In genomic region chr12:89280833-89281533, GRCh38 we compare ENCODE assay signal across 11 cellular contexts.
DNase-seq lines count a peak whose midpoint lies in the region; ATAC-seq and TF ChIP-seq lines count a peak whose summit lies in the region.
"Had no signal": no experiment of that assay in that cellular context is flagged by ENCODE, and none has a peak within 500 bp of the region (broad histone marks: within the 10 kb centered on the region; RNA-seq: fewer than 3 reads in every experiment).

No MANE protein-coding gene starts in this region.

- peaks cover 43% of the 10 kb centered on the region for H3K4me1 Mint-ChIP-seq in activated naive CD4-positive, alpha-beta T cell treated with anti-CD3 and anti-CD28 coated beads, Interleukin-2, amount 50 U/mL, for 24 hours

- peak overlapping the region; percentile 70 for H3K27ac Mint-ChIP-seq in activated naive CD4-positive, alpha-beta T cell treated with anti-CD3 and anti-CD28 coated beads, Interleukin-2, amount 50 U/mL, for 24 hours
- H3K27ac Mint-ChIP-seq: memory B cell had no signal

- H3K4me1 ChIP-seq in PC-3 (ENCODE audit: insufficient read depth, low read length) = peaks cover 6% of the 10 kb centered on the region; the same call in 1 of the 2 replicates
- H3K4me1 ChIP-seq in heart right ventricle = peaks cover 0 to 42% (median 11%) of the 10 kb centered on the region in 9 donors
- peaks cover 7% of the 10 kb centered on the region for H3K4me1 ChIP-seq in thymus (ENCODE audit: control insufficient read depth, insufficient read depth, low read length)

- DNase-seq in activated naive CD4-positive, alpha-beta T cell treated with Interleukin-2 at 50 U/mL for 16 hours = no peak
- DNase-seq in PC-3 (peak; percentile 29), heart right ventricle (peak; percentile 12 to 13), superior temporal gyrus (ENCODE audit: extremely low spot score) (no peak), Ammon's horn (ENCODE audit: low spot score) (no peak), NCI-H146 (lab: John Stamatoyannopoulos, UW) (no peak)

- no peak overlapping the region for H3K9ac ChIP-seq in PC-3 (ENCODE audit: low read length)

- no peaks in the 10 kb centered on the region for H4K20me1 ChIP-seq in PC-3 (ENCODE audit: low read length)

- H3K27me3 Mint-ChIP-seq in activated naive CD4-positive, alpha-beta T cell treated with anti-CD3 and anti-CD28 coated beads, Interleukin-2, amount 50 U/mL, for 24 hours = no peaks in the 10 kb centered on the region
- H3K27me3 Mint-ChIP-seq: brain had no signal

- TF ChIP-seq CTCF in PC-3 (conservative IDR thresholded peaks at IDR 0.05; ENCODE audit: low read depth, low read length) = no peak
- no peak for TF ChIP-seq CTCF in heart right ventricle (IDR thresholded peaks at IDR 0.05)

- H3K27ac ChIP-seq in PC-3 (ENCODE audit: low read length) (no peak overlapping the region), heart right ventricle (peak overlapping the region in 8 of 10 donors; percentile 20 to 87 (median 48)), thymus (ENCODE audit: low read depth) (peak overlapping the region; percentile 96)
- H3K27ac ChIP-seq: SJSA1 had no signal

- H3K36me3 ChIP-seq in PC-3 (ENCODE audit: low read depth, low read length) = no peaks in the 10 kb centered on the region
- no peaks in the 10 kb centered on the region for H3K36me3 ChIP-seq in heart right ventricle
- no peaks in the 10 kb centered on the region for H3K36me3 ChIP-seq in thymus (ENCODE audit: control insufficient read depth, insufficient read depth)
- H3K36me3 ChIP-seq: SJSA1 had no signal

- H2AFZ ChIP-seq in PC-3 (ENCODE audit: low read length) = 0 out of 2 replicates have a peak overlapping the region, but pooled peaks have one; percentile 45

- intact Hi-C loops in PC-3 (cut with micrococcal nuclease) (no loop called here), heart right ventricle (cut with DNase I) (no loop called here)

- no peaks in the 10 kb centered on the region for H3K9me2 ChIP-seq in PC-3 (replicated peaks; ENCODE audit: low read length)

- 54 to 57% methylated on average over 5 of the region's 5 CpGs for WGBS in heart right ventricle, 2 donors
- 40% methylated on average over 5 of the region's 5 CpGs for WGBS in thymus

- POLR2A ChIA-PET in PC-3 (lab: Charles Lee; ENCODE audit: unreplicated experiment) = no interaction called here

- no peaks in the 10 kb centered on the region for H3F3A ChIP-seq in PC-3 (ENCODE audit: low read length, unreplicated experiment)

- no peaks in the 10 kb centered on the region for H3K27me3 ChIP-seq in PC-3 (ENCODE audit: low read length)
- no peaks in the 10 kb centered on the region for H3K27me3 ChIP-seq in heart right ventricle
- no peaks in the 10 kb centered on the region for H3K27me3 ChIP-seq in thymus (ENCODE audit: control insufficient read depth, insufficient read depth)
- H3K27me3 ChIP-seq: SJSA1 had no signal

- no peaks in the 10 kb centered on the region for H3K9me3 Mint-ChIP-seq in activated naive CD4-positive, alpha-beta T cell treated with anti-CD3 and anti-CD28 coated beads, Interleukin-2, amount 50 U/mL, for 24 hours

- BruUV-seq in PC-3 (replicated peaks; lab: Mats Ljungman, UMichigan) = no TSS peak

- no peak overlapping the region for H3K4me3 ChIP-seq in PC-3 (ENCODE audit: low read length)
- H3K4me3 ChIP-seq in heart right ventricle = no peak overlapping the region
- H3K4me3 ChIP-seq in thymus (ENCODE audit: low read length) = peak overlapping the region; percentile 7
- H3K4me3 ChIP-seq: SJSA1 had no signal

- peak overlapping the region; percentile 39 for H3K4me3 Mint-ChIP-seq in activated naive CD4-positive, alpha-beta T cell treated with anti-CD3 and anti-CD28 coated beads, Interleukin-2, amount 50 U/mL, for 24 hours
- H3K4me3 Mint-ChIP-seq: brain, memory B cell had no signal

- peak; percentile 85 for ATAC-seq in PC-3
- ATAC-seq in heart right ventricle = peak; percentile 26 to 84 (median 76)

- H3K9me3 ChIP-seq in PC-3 (ENCODE audit: low read length) (no peaks in the 10 kb centered on the region), heart right ventricle (peaks cover 0 to 3% (median 0%) of the 10 kb centered on the region in 11 donors), thymus (ENCODE audit: control insufficient read depth) (no peaks in the 10 kb centered on the region)
- H3K9me3 ChIP-seq: SJSA1 had no signal

- CTCF ChIA-PET in PC-3 (lab: Charles Lee) = no interaction called here

- no peaks in the 10 kb centered on the region for H3K36me3 Mint-ChIP-seq in activated naive CD4-positive, alpha-beta T cell treated with anti-CD3 and anti-CD28 coated beads, Interleukin-2, amount 50 U/mL, for 24 hours
- H3K36me3 Mint-ChIP-seq: brain, memory B cell had no signal

- no peaks in the 10 kb centered on the region for H3K79me2 ChIP-seq in PC-3 (ENCODE audit: low read length)

- no peak overlapping the region for H3K4me2 ChIP-seq in PC-3 (ENCODE audit: low read length)

Comparison
In these comparisons a context has a peak if more than half of its experiments do, and no peak if none do; other contexts are left out.
1. DNase-seq: peak in PC-3 (single experiment) and heart right ventricle (2 of 2); none in activated naive CD4-positive, alpha-beta T cell treated with Interleukin-2 at 50 U/mL for 16 hours (single experiment), superior temporal gyrus (single experiment), Ammon's horn (single experiment) and NCI-H146 (single experiment).